ENCODE assay signal across 9 cellular contexts in the genomic region with DNA sequence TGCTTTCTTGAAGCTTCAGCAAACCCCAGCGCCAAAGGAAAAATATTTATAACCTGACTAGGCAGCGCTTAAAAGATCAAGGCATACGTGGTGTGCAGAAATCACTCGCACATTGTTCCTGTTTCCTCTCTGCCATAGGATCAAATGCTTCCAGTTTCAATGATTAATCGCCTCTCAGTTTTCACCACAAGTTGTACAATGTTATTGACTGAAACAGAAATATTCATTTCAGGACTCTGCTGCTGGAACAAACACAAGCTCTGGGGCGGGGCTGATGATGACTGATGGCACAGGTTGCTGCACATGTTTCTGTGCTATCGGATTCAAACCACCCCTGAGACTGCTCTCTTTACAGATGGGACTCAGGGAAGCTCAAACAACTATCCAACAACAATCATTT.
DNase-seq lines count a peak whose midpoint lies in the region; ATAC-seq and TF ChIP-seq lines count a peak whose summit lies in the region.
"Had no signal": no experiment of that assay in that cellular context is flagged by ENCODE, and none has a peak within 500 bp of the region (broad histone marks: within the 10 kb centered on the region; RNA-seq: fewer than 3 reads in every experiment).

No MANE protein-coding gene starts in this region.

- DNase-seq in activated CD4-positive, alpha-beta T cell treated with anti-CD3 and anti-CD28 coated beads, Interleukin-2, amount 10 ng/mL, durations not matched to agents 7 days and 5 days = peak; percentile 13
- DNase-seq in pulmonary artery endothelial cell (ENCODE audit: low read depth, low spot score) (peak; percentile 39), omental fat pad (ENCODE audit: low spot score) (no peak), erythroblast (lab: John Stamatoyannopoulos, UW) (no peak), progenitor cell of endocrine pancreas (ENCODE audit: low spot score, unreplicated experiment) (no peak)

- no peak overlapping the region for H3K4me3 Mint-ChIP-seq in activated CD4-positive, alpha-beta T cell treated with anti-CD3 and anti-CD28 coated beads, Interleukin-2, amount 10 ng/mL, durations not matched to agents 7 days and 5 days
- H3K4me3 Mint-ChIP-seq in progenitor cell of endocrine pancreas (ENCODE audit: low read depth) = no peak overlapping the region

- H3K27ac Mint-ChIP-seq in activated CD4-positive, alpha-beta T cell treated with anti-CD3 and anti-CD28 coated beads, Interleukin-2, amount 10 ng/mL, durations not matched to agents 7 days and 5 days = no peak overlapping the region
- H3K27ac Mint-ChIP-seq in progenitor cell of endocrine pancreas = no peak overlapping the region

- POLR2A ChIA-PET in activated CD4-positive, alpha-beta T cell treated with anti-CD3 and anti-CD28 coated beads, Interleukin-2, amount 10 ng/mL, durations not matched to agents 7 days and 5 days (lab: Charles Lee) = no interaction called here

- peaks cover 5% of the 10 kb centered on the region for H3K9me3 Mint-ChIP-seq in activated CD4-positive, alpha-beta T cell treated with anti-CD3 and anti-CD28 coated beads, Interleukin-2, amount 10 ng/mL, durations not matched to agents 7 days and 5 days
- H3K9me3 Mint-ChIP-seq in progenitor cell of endocrine pancreas (ENCODE audit: low read depth) = no peaks in the 10 kb centered on the region

- TF ChIP-seq CTCF in omental fat pad (IDR thresholded peaks at IDR 0.05) (no peak), progenitor cell of endocrine pancreas (IDR thresholded peaks at IDR 0.05; ENCODE audit: unreplicated experiment) (no peak)

- no peaks in the 10 kb centered on the region for H3K36me3 Mint-ChIP-seq in activated CD4-positive, alpha-beta T cell treated with anti-CD3 and anti-CD28 coated beads, Interleukin-2, amount 10 ng/mL, durations not matched to agents 7 days and 5 days (ENCODE audit: low read depth)
- H3K36me3 Mint-ChIP-seq in progenitor cell of endocrine pancreas (ENCODE audit: insufficient read depth) = no peaks in the 10 kb centered on the region

- no peak for TF ChIP-seq POLR2A in erythroblast (IDR thresholded peaks at IDR 0.05; ENCODE audit: low read length)

- peaks cover 11% of the 10 kb centered on the region for H3K4me1 Mint-ChIP-seq in activated CD4-positive, alpha-beta T cell treated with anti-CD3 and anti-CD28 coated beads, Interleukin-2, amount 10 ng/mL, durations not matched to agents 7 days and 5 days
- H3K4me1 Mint-ChIP-seq in progenitor cell of endocrine pancreas (ENCODE audit: low read depth) = peaks cover 21% of the 10 kb centered on the region

- ATAC-seq in GM19035 (IDR thresholded peaks at IDR 0.05; ENCODE audit: unreplicated experiment) (peak; percentile 84), HG02938 (IDR thresholded peaks at IDR 0.05; ENCODE audit: unreplicated experiment) (peak; percentile 91), omental fat pad (ENCODE audit: low FRiP score) (no peak), SK-N-SH treated with all-trans-retinoic acid at 6 μM for 48 hours (no peak)
- ATAC-seq: K562 had no signal

- CTCF ChIA-PET in activated CD4-positive, alpha-beta T cell treated with anti-CD3 and anti-CD28 coated beads, Interleukin-2, amount 10 ng/mL, durations not matched to agents 7 days and 5 days (lab: Charles Lee) = no interaction called here

- peaks cover 51% of the 10 kb centered on the region for H3K27me3 Mint-ChIP-seq in activated CD4-positive, alpha-beta T cell treated with anti-CD3 and anti-CD28 coated beads, Interleukin-2, amount 10 ng/mL, durations not matched to agents 7 days and 5 days
- peaks cover 5% of the 10 kb centered on the region for H3K27me3 Mint-ChIP-seq in progenitor cell of endocrine pancreas

TF ChIP-seq in SK-N-SH treated with all-trans-retinoic acid at 6 μM for 48 hours, 23 proteins besides CTCF, POLR2A, EP300 and RAD21:
- no peak for TF ChIP-seq ZNF565 (CRISPR knock-in tag; conservative IDR thresholded peaks at IDR 0.05; ENCODE audit: low read depth)
- TF ChIP-seq ARNTL (CRISPR knock-in tag; IDR thresholded peaks at IDR 0.05; ENCODE audit: borderline replicate concordance, low read depth) = no peak
- TF ChIP-seq, protein P1, sequence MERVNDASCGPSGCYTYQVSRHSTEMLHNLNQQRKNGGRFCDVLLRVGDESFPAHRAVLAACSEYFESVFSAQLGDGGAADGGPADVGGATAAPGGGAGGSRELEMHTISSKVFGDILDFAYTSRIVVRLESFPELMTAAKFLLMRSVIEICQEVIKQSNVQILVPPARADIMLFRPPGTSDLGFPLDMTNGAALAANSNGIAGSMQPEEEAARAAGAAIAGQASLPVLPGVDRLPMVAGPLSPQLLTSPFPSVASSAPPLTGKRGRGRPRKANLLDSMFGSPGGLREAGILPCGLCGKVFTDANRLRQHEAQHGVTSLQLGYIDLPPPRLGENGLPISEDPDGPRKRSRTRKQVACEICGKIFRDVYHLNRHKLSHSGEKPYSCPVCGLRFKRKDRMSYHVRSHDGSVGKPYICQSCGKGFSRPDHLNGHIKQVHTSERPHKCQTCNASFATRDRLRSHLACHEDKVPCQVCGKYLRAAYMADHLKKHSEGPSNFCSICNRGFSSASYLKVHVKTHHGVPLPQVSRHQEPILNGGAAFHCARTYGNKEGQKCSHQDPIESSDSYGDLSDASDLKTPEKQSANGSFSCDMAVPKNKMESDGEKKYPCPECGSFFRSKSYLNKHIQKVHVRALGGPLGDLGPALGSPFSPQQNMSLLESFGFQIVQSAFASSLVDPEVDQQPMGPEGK (CRISPR knock-in tag; IDR thresholded peaks at IDR 0.05; ENCODE audit: borderline replicate concordance) = no peak
- TF ChIP-seq ZFP30 (CRISPR knock-in tag; IDR thresholded peaks at IDR 0.05) = no peak
- no peak for TF ChIP-seq ZNF70 (CRISPR knock-in tag; IDR thresholded peaks at IDR 0.05)
- no peak for TF ChIP-seq CSDC2 (CRISPR knock-in tag; IDR thresholded peaks at IDR 0.05)
- TF ChIP-seq, protein P2, sequence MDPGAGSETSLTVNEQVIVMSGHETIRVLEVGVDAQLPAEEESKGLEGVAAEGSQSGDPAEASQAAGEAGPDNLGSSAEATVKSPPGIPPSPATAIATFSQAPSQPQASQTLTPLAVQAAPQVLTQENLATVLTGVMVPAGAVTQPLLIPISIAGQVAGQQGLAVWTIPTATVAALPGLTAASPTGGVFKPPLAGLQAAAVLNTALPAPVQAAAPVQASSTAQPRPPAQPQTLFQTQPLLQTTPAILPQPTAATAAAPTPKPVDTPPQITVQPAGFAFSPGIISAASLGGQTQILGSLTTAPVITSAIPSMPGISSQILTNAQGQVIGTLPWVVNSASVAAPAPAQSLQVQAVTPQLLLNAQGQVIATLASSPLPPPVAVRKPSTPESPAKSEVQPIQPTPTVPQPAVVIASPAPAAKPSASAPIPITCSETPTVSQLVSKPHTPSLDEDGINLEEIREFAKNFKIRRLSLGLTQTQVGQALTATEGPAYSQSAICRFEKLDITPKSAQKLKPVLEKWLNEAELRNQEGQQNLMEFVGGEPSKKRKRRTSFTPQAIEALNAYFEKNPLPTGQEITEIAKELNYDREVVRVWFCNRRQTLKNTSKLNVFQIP (CRISPR knock-in tag; IDR thresholded peaks at IDR 0.05; ENCODE audit: borderline replicate concordance, low read depth) = no peak
- TF ChIP-seq GLIS3 (CRISPR knock-in tag; IDR thresholded peaks at IDR 0.05) = no peak
- no peak for TF ChIP-seq ESRRG (CRISPR knock-in tag; IDR thresholded peaks at IDR 0.05)
- TF ChIP-seq, protein P3, sequence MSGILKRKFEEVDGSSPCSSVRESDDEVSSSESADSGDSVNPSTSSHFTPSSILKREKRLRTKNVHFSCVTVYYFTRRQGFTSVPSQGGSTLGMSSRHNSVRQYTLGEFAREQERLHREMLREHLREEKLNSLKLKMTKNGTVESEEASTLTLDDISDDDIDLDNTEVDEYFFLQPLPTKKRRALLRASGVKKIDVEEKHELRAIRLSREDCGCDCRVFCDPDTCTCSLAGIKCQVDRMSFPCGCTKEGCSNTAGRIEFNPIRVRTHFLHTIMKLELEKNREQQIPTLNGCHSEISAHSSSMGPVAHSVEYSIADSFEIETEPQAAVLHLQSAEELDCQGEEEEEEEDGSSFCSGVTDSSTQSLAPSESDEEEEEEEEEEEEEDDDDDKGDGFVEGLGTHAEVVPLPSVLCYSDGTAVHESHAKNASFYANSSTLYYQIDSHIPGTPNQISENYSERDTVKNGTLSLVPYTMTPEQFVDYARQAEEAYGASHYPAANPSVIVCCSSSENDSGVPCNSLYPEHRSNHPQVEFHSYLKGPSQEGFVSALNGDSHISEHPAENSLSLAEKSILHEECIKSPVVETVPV (CRISPR knock-in tag; IDR thresholded peaks at IDR 0.05) = no peak

Comparison
In these comparisons a context has a peak if more than half of its experiments do, and no peak if none do; other contexts are left out.
1. ATAC-seq: peak in GM19035 (single experiment) and HG02938 (single experiment); none in omental fat pad (single experiment) and SK-N-SH treated with all-trans-retinoic acid at 6 μM for 48 hours (single experiment).
2. DNase-seq: peak in activated CD4-positive, alpha-beta T cell treated with anti-CD3 and anti-CD28 coated beads, Interleukin-2, amount 10 ng/mL, durations not matched to agents 7 days and 5 days (single experiment) and pulmonary artery endothelial cell (single experiment); none in omental fat pad (single experiment), erythroblast (0 of 2) and progenitor cell of endocrine pancreas (single experiment).